In the genomic region with DNA sequence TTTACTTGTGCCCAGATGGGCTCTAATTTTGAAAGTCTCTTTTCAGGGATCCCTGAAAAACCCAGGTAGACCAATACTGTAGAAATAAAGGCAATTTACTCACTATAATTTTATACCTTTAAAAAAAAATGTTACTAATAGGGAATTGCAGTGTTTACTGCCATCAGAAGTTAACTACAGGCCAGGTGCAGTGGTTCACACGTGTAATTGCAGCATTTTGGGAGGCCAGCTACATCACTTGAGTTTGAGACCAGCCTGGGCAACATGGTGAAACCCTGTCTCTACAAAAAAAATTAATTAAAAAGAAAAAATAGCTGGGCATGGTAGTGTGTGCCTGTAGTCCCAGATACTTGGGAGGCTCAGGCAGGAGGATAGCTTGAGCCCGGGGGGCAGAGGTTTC, we compare ENCODE assay signal across 18 cellular contexts.
"Had no signal": no experiment of that assay in that cellular context is flagged by ENCODE, and none has a peak within 500 bp of the region (broad histone marks: within the 10 kb centered on the region; RNA-seq: fewer than 3 reads in every experiment).

No MANE protein-coding gene starts in this region.

- H3K27me3 ChIP-seq: breast epithelium, heart left ventricle, stomach, vagina had no signal

- H3K4me1 Mint-ChIP-seq: nephron progenitor cell had no signal

- H3K4me3 Mint-ChIP-seq: activated CD4-positive, alpha-beta T cell treated with anti-CD3 and anti-CD28 coated beads, Interleukin-2, amount 10 ng/mL, durations not matched to agents 24 days and 14 days; dendritic cell treated with granulocyte-macrophage colony-stimulating factor and Interleukin-4, amounts not matched to agents 40 ng/mL and 50 ng/mL, for 4 days; nephron progenitor cell; T-helper 1 cell treated with Interleukin-12 subunit alpha and Interleukin-12 subunit beta and Interleukin-4 antibody, amounts not matched to agents 30 μg/mL and 1 μg/mL, for 36 hours had no signal

- H3K27me3 Mint-ChIP-seq: activated CD4-positive, alpha-beta T cell treated with anti-CD3 and anti-CD28 coated beads, Interleukin-2, amount 10 ng/mL, durations not matched to agents 24 days and 14 days; dendritic cell treated with granulocyte-macrophage colony-stimulating factor and Interleukin-4, amounts not matched to agents 40 ng/mL and 50 ng/mL, for 4 days; progenitor cell of endocrine pancreas had no signal

- H3K9me3 Mint-ChIP-seq: dendritic cell treated with granulocyte-macrophage colony-stimulating factor and Interleukin-4, amounts not matched to agents 40 ng/mL and 50 ng/mL, for 4 days had no signal

- H3K9me3 ChIP-seq: breast epithelium, stomach, vagina had no signal

- H3K4me1 ChIP-seq: breast epithelium had no signal

- H3K4me3 ChIP-seq: breast epithelium, heart left ventricle, smooth muscle cell, stomach, vagina had no signal

- H3K27ac Mint-ChIP-seq: activated CD4-positive, alpha-beta T cell treated with anti-CD3 and anti-CD28 coated beads, Interleukin-2, amount 10 ng/mL, durations not matched to agents 24 days and 14 days; dendritic cell treated with granulocyte-macrophage colony-stimulating factor and Interleukin-4, amounts not matched to agents 40 ng/mL and 50 ng/mL, for 4 days; nephron progenitor cell; progenitor cell of endocrine pancreas; T-helper 1 cell treated with Interleukin-12 subunit alpha and Interleukin-12 subunit beta and Interleukin-4 antibody, amounts not matched to agents 30 μg/mL and 1 μg/mL, for 36 hours had no signal

- H3K27ac ChIP-seq: breast epithelium, vagina had no signal

- H3K36me3 ChIP-seq: breast epithelium, heart left ventricle, stomach, vagina had no signal

- ATAC-seq: right cardiac atrium had no signal

- DNase-seq: activated CD4-positive, alpha-beta T cell treated with anti-CD3 and anti-CD28 coated beads, Interleukin-2, amount 10 ng/mL, durations not matched to agents 24 days and 14 days; activated CD4-positive, CD25-positive, alpha-beta regulatory T cell; activated CD8-positive, alpha-beta memory T cell treated with anti-CD3 and anti-CD28 coated beads for 24 hours; activated naive CD4-positive, alpha-beta T cell; aorta; effector memory CD4-positive, alpha-beta T cell; foreskin melanocyte; heart left ventricle; nephron progenitor cell; occipital lobe; right cardiac atrium; stomach had no signal
